ENCODE assay signal across 21 cellular contexts in genomic region chr3:17047904-17048303, GRCh38.
DNase-seq lines count a peak whose midpoint lies in the region; ATAC-seq and TF ChIP-seq lines count a peak whose summit lies in the region.
"Had no signal": no experiment of that assay in that cellular context is flagged by ENCODE, and none has a peak within 500 bp of the region (broad histone marks: within the 10 kb centered on the region; RNA-seq: fewer than 3 reads in every experiment).

No MANE protein-coding gene starts in this region.

- 76 to 83% methylated on average over 1 to 3 of the region's 3 CpGs for WGBS in gastroesophageal sphincter (ENCODE audit: low coverage in 1 of 2), 2 donors

- H2AFZ ChIP-seq in neural cell (ENCODE audit: low read depth, low read length) = no peak overlapping the region

- H4K20me1 ChIP-seq in neural cell (ENCODE audit: insufficient read depth) = no peaks in the 10 kb centered on the region

- peaks cover 3% of the 10 kb centered on the region for H3F3A ChIP-seq in neural cell (ENCODE audit: insufficient read depth, low read length, poor library complexity, severe bottlenecking)

- DNase-seq in CD8-positive, alpha-beta T cell = no peak
- DNase-seq in Jurkat, Clone E6-1 (ENCODE audit: low read depth, low spot score) = peak; percentile 44
- DNase-seq in T-helper 2 cell treated with Interferon-gamma antibody and Interleukin-4, amounts not matched to agents 5 μg/mL and 100 μg/mL, for 36 hours (ENCODE audit: low spot score) = no peak
- DNase-seq in WTC11 (ENCODE audit: low spot score) = no peak
- DNase-seq: Caco-2, DMS153, EL, Karpas-422, MG63, NCI-H1092, NCI-H146, NCI-H2029 treated with DMSO at 0.1 percent for 48 hours, NCI-H446 treated with DMSO at 0.1 percent for 48 hours, Right ventricle myocardium superior, SK-N-SH had no signal

- no peaks in the 10 kb centered on the region for H3K27me3 ChIP-seq in CD8-positive, alpha-beta T cell (ENCODE audit: insufficient read depth, low read length)
- no peaks in the 10 kb centered on the region for H3K27me3 ChIP-seq in neural cell (ENCODE audit: insufficient read depth, low read depth, low read length)
- no peaks in the 10 kb centered on the region for H3K27me3 ChIP-seq in gastroesophageal sphincter
- H3K27me3 ChIP-seq: MG63 had no signal

- TF ChIP-seq RAD21 in neural cell (conservative IDR thresholded peaks at IDR 0.05) = no peak

- no peak for TF ChIP-seq CTCF in CD8-positive, alpha-beta T cell (IDR thresholded peaks at IDR 0.05)
- TF ChIP-seq CTCF in neural cell (IDR thresholded peaks at IDR 0.05; ENCODE audit: poor library complexity, severe bottlenecking) (no peak), WTC11 (IDR thresholded peaks at IDR 0.05) (no peak), gastroesophageal sphincter (IDR thresholded peaks at IDR 0.05) (no peak)

- ATAC-seq in CD8-positive, alpha-beta T cell = no peak
- no peak for ATAC-seq in HG03469 (IDR thresholded peaks at IDR 0.05; ENCODE audit: unreplicated experiment)
- no peak for ATAC-seq in WTC11
- ATAC-seq in GM19452 (IDR thresholded peaks at IDR 0.05; ENCODE audit: unreplicated experiment) = no peak
- no peak for ATAC-seq in gastroesophageal sphincter

- peaks cover 90% of the 10 kb centered on the region for H3K36me3 Mint-ChIP-seq in CD8-positive, alpha-beta T cell
- peaks cover 77% of the 10 kb centered on the region for H3K36me3 Mint-ChIP-seq in T-helper 2 cell treated with Interferon-gamma antibody and Interleukin-4, amounts not matched to agents 5 μg/mL and 100 μg/mL, for 36 hours (ENCODE audit: low read depth)
- peaks cover 3% of the 10 kb centered on the region; the same call in 1 of the 2 replicates for H3K36me3 Mint-ChIP-seq in WTC11

- no peaks in the 10 kb centered on the region for H3K4me1 ChIP-seq in CD8-positive, alpha-beta T cell (ENCODE audit: insufficient read depth, low read length)
- no peaks in the 10 kb centered on the region for H3K4me1 ChIP-seq in gastroesophageal sphincter
- H3K4me1 ChIP-seq: Caco-2 had no signal

- no peak overlapping the region for H3K4me3 ChIP-seq in CD8-positive, alpha-beta T cell (ENCODE audit: low read depth, low read length)
- no peak overlapping the region for H3K4me3 ChIP-seq in Jurkat, Clone E6-1 (ENCODE audit: low read length)
- no peak overlapping the region for H3K4me3 ChIP-seq in neural cell (ENCODE audit: low read length)
- no peak overlapping the region for H3K4me3 ChIP-seq in gastroesophageal sphincter
- H3K4me3 ChIP-seq: MG63 had no signal

- CTCF ChIA-PET in CD8-positive, alpha-beta T cell (lab: Charles Lee) = no interaction called here
- CTCF ChIA-PET in WTC11 (lab: Charles Lee) = interaction anchor here (1.5 kb wide), 1 partner anchor 164 kb away, joined by 5 read pairs; the partner anchor contains the start of gene PLCL2

- TF ChIP-seq EP300 in neural cell (conservative IDR thresholded peaks at IDR 0.05; ENCODE audit: poor library complexity, severe bottlenecking) (no peak), gastroesophageal sphincter (IDR thresholded peaks at IDR 0.05) (no peak)

- no peak overlapping the region for H3K4me2 ChIP-seq in neural cell (ENCODE audit: low read length)
- H3K4me2 ChIP-seq: SK-N-SH had no signal

- no peaks in the 10 kb centered on the region for H3K9me3 ChIP-seq in CD8-positive, alpha-beta T cell (ENCODE audit: low read length)
- H3K9me3 ChIP-seq in neural cell (ENCODE audit: low read length) (no peaks in the 10 kb centered on the region), gastroesophageal sphincter (peaks cover 0 to 5% (median 0%) of the 10 kb centered on the region in 3 donors)
- H3K9me3 ChIP-seq: Caco-2, MG63, SK-N-SH had no signal

- TF ChIP-seq POLR2A in gastroesophageal sphincter (IDR thresholded peaks at IDR 0.05) = no peak

- intact Hi-C loops in CD8-positive, alpha-beta T cell (cut with DNase I, micrococcal nuclease) = no loop called here

- H3K9me3 Mint-ChIP-seq in CD8-positive, alpha-beta T cell = peaks cover 13% of the 10 kb centered on the region
- H3K9me3 Mint-ChIP-seq in T-helper 2 cell treated with Interferon-gamma antibody and Interleukin-4, amounts not matched to agents 5 μg/mL and 100 μg/mL, for 36 hours = peaks cover 26% of the 10 kb centered on the region
- peaks cover 9% of the 10 kb centered on the region for H3K9me3 Mint-ChIP-seq in WTC11

- H3K4me3 Mint-ChIP-seq in CD8-positive, alpha-beta T cell = no peak overlapping the region
- H3K4me3 Mint-ChIP-seq in T-helper 2 cell treated with Interferon-gamma antibody and Interleukin-4, amounts not matched to agents 5 μg/mL and 100 μg/mL, for 36 hours = peak overlapping the region; percentile 40
- H3K4me3 Mint-ChIP-seq in WTC11 = no peak overlapping the region

- H3K9ac ChIP-seq in neural cell (ENCODE audit: low read length) = no peak overlapping the region
- H3K9ac ChIP-seq: SK-N-SH had no signal

- no peaks in the 10 kb centered on the region for H3K27me3 Mint-ChIP-seq in CD8-positive, alpha-beta T cell (ENCODE audit: low read depth)
- no peaks in the 10 kb centered on the region for H3K27me3 Mint-ChIP-seq in T-helper 2 cell treated with Interferon-gamma antibody and Interleukin-4, amounts not matched to agents 5 μg/mL and 100 μg/mL, for 36 hours (ENCODE audit: low read depth)
- no peaks in the 10 kb centered on the region for H3K27me3 Mint-ChIP-seq in WTC11 (ENCODE audit: low read depth)

- H3K27ac ChIP-seq in CD8-positive, alpha-beta T cell (ENCODE audit: low read depth, low read length) = no peak overlapping the region
- H3K27ac ChIP-seq in neural cell (ENCODE audit: low read length) = peak overlapping the region; percentile 29
- no peak overlapping the region for H3K27ac ChIP-seq in gastroesophageal sphincter
- H3K27ac ChIP-seq: C4-2B, HL-60 had no signal

- no peaks in the 10 kb centered on the region for H3K79me2 ChIP-seq in neural cell (replicated peaks; ENCODE audit: insufficient read depth, low read length)

- no peaks in the 10 kb centered on the region for H3K9me2 ChIP-seq in neural cell (ENCODE audit: insufficient read depth, low read length)
- H3K9me2 ChIP-seq: SK-N-SH had no signal

- POLR2A ChIA-PET in CD8-positive, alpha-beta T cell (lab: Charles Lee) = interaction anchor here (0.7 kb wide), 1 partner anchor 19 kb away, joined by 3 read pairs; no protein-coding TSS in a partner anchor
- POLR2A ChIA-PET in WTC11 (lab: Charles Lee) = no interaction called here

- no peaks in the 10 kb centered on the region for H3K36me3 ChIP-seq in CD8-positive, alpha-beta T cell (ENCODE audit: insufficient read depth, low read length)
- H3K36me3 ChIP-seq in neural cell (ENCODE audit: insufficient read depth, low read length) = peaks cover 10% of the 10 kb centered on the region
- H3K36me3 ChIP-seq in gastroesophageal sphincter = no peaks in the 10 kb centered on the region
- H3K36me3 ChIP-seq: MG63 had no signal

- peaks cover 11% of the 10 kb centered on the region for H3K4me1 Mint-ChIP-seq in CD8-positive, alpha-beta T cell (ENCODE audit: low read depth)
- peaks cover 50% of the 10 kb centered on the region for H3K4me1 Mint-ChIP-seq in T-helper 2 cell treated with Interferon-gamma antibody and Interleukin-4, amounts not matched to agents 5 μg/mL and 100 μg/mL, for 36 hours (ENCODE audit: low read depth)
- peaks cover 34% of the 10 kb centered on the region for H3K4me1 Mint-ChIP-seq in WTC11

- H3K27ac Mint-ChIP-seq in CD8-positive, alpha-beta T cell = peak overlapping the region; percentile 38
- H3K27ac Mint-ChIP-seq in T-helper 2 cell treated with Interferon-gamma antibody and Interleukin-4, amounts not matched to agents 5 μg/mL and 100 μg/mL, for 36 hours = peak overlapping the region; percentile 58
- no peak overlapping the region for H3K27ac Mint-ChIP-seq in WTC11

TF ChIP-seq in neural cell, 6 proteins besides CTCF, POLR2A, EP300 and RAD21 (continues in another document):
- TF ChIP-seq POLR2AphosphoS5 (IDR thresholded peaks at IDR 0.05) (no peak), EZH2 (IDR thresholded peaks at IDR 0.05; ENCODE audit: borderline replicate concordance, insufficient read depth, low read length, poor library complexity, severe bottlenecking) (no peak)

TF ChIP-seq in WTC11, 78 proteins besides CTCF, POLR2A, EP300 and RAD21 (continues in another document):
- no peak for TF ChIP-seq SMAD3 (CRISPR knock-in tag; IDR thresholded peaks at IDR 0.05; ENCODE audit: borderline replicate concordance)
- TF ChIP-seq ZSCAN18 (CRISPR knock-in tag; IDR thresholded peaks at IDR 0.05) = no peak
- TF ChIP-seq ZNF423 (CRISPR knock-in tag; IDR thresholded peaks at IDR 0.05) = no peak
